9 cellular contexts compared by ENCODE assay signal in the genomic region with DNA sequence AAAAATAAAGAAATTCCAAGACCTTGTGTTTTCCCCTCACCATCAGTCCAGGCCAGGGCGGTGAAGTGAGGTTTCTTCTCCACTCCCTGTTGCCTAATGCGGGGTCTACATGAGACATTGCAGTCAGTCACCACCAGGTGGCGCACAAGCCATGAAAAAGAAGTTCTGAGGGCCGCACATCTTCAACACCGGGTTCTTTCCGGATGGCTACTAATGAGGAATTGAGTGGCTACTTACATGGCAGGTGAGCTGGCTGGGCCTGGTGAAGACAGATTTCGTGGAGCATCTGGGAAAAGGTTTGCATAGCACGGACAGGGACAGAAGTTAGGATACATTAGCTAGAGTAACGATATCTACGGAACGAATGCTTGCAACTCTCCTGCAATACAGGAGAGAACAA. TPM values are rescaled to one million over a fixed set of nuclear protein-coding genes. Genes with fewer than 3 reads are reported as not detected.
DNase-seq lines count a peak whose midpoint lies in the region; ATAC-seq, FAIRE-seq and TF ChIP-seq lines count a peak whose summit lies in the region.
"Had no signal": no experiment of that assay in that cellular context is flagged by ENCODE, and none has a peak within 500 bp of the region (broad histone marks: within the 10 kb centered on the region; RNA-seq: fewer than 3 reads in every experiment).

No MANE protein-coding gene starts in this region.

- no peak overlapping the region for H3K27ac ChIP-seq in AG04450 (ENCODE audit: low read depth, low read length)

- no peak for ATAC-seq in HG03196 (IDR thresholded peaks at IDR 0.05; ENCODE audit: unreplicated experiment)

- peaks cover 17% of the 10 kb centered on the region for H3K27me3 ChIP-seq in AG04450 (ENCODE audit: control insufficient read depth, insufficient read depth, low read length)
- H3K27me3 ChIP-seq in bronchial epithelial cell (ENCODE audit: control insufficient read depth, insufficient read depth, low read length), result peaks cover 2% of the 10 kb centered on the region

- no peaks in the 10 kb centered on the region for H3K36me3 ChIP-seq in bronchial epithelial cell (ENCODE audit: control insufficient read depth, insufficient read depth, low read length)

- TF ChIP-seq CTCF in AG04450 (IDR thresholded peaks at IDR 0.05; ENCODE audit: low read depth, low read length), result peak; percentile 91
- peak; percentile 84 for TF ChIP-seq CTCF in WI38 (IDR thresholded peaks at IDR 0.05; ENCODE audit: low read depth, low read length)
- peak; percentile 79 for TF ChIP-seq CTCF in bronchial epithelial cell (IDR thresholded peaks at IDR 0.05; ENCODE audit: insufficient read depth, low read length, severe bottlenecking)

- peak; percentile 42 for DNase-seq in AG04450 (ENCODE audit: low read depth, low spot score)
- DNase-seq in H4 (ENCODE audit: low spot score), result peak; percentile 73
- DNase-seq in NCI-H2227 treated with DMSO at 0.1 percent for 48 hours (lab: John Stamatoyannopoulos, UW), result peak; percentile 27
- peak; percentile 74 for DNase-seq in bronchial epithelial cell (ENCODE audit: low read depth)
- peak; percentile 91 for DNase-seq in islet precursor cell
- DNase-seq in stimulated activated CD4-positive, alpha-beta T cell treated with anti-CD3 and anti-CD28 coated beads, Interleukin-1b, Interleukin-23, amount 100 ng/mL, for 24 hours (ENCODE audit: low read depth in 4 of 4, low spot score in 1 of 4), result peak; percentile 69 to 82 (median 78)

- peak; percentile 18 for FAIRE-seq in bronchial epithelial cell (lab: Jason Lieb, UNC)

- CTCF ChIA-PET in AG04450 (lab: Charles Lee), result interaction anchor here (0.6 to 6.6 kb wide), 24 partner anchors 11 to 1169 kb away, joined by 3 to 98 read pairs (median 4); a partner anchor contains a TSS

- H3K9me3 ChIP-seq in AG04450 (ENCODE audit: control insufficient read depth, insufficient read depth, low read length), result no peaks in the 10 kb centered on the region

- H3K4me3 ChIP-seq in AG04450 (ENCODE audit: low read depth, low read length), result no peak overlapping the region
- H3K4me3 ChIP-seq in WI38 (ENCODE audit: low read depth, low read length), result no peak overlapping the region
- H3K4me3 ChIP-seq in bronchial epithelial cell (ENCODE audit: low read depth, low read length), result no peak overlapping the region

- POLR2A ChIA-PET in AG04450 (lab: Yijun Ruan, JAX), result no interaction called here

RNA-seq across cellular contexts. Expression of a gene that starts 15.8 kb away (rescaled TPM):
- polyA plus RNA-seq in AG04450 (2011; rRNA removed), result 693 and 1,000 TPM in 2 replicates
- polyA minus RNA-seq in AG04450 (2011; rRNA and poly(A)+ RNA removed), result 473 and 578 TPM in 2 replicates
- 377 and 488 TPM in 2 replicates for total RNA-seq in H4 (2014; rRNA removed; shearing (Covaris generic))
- total RNA-seq in bronchial epithelial cell, result 58.7 and 151 TPM in 2 replicates

RNA-seq across cellular contexts. Expression of a gene that starts 36.3 kb away (rescaled TPM):
- not detected in 2 replicates for polyA plus RNA-seq in AG04450 (2011; rRNA removed)
- not detected in 2 replicates for polyA minus RNA-seq in AG04450 (2011; rRNA and poly(A)+ RNA removed)
- not detected in 2 replicates for total RNA-seq in H4 (2014; rRNA removed; shearing (Covaris generic))
- total RNA-seq in bronchial epithelial cell, result not detected in 2 replicates
- total RNA-seq: subcutaneous adipose tissue had no signal

RNA-seq across cellular contexts. Expression of a gene that starts 58.9 kb away (rescaled TPM):
- 188 and 200 TPM in 2 replicates for polyA plus RNA-seq in AG04450 (2011; rRNA removed)
- 108 and 158 TPM in 2 replicates for polyA minus RNA-seq in AG04450 (2011; rRNA and poly(A)+ RNA removed)
- total RNA-seq in H4 (2014; rRNA removed; shearing (Covaris generic)), result 58.6 and 87.8 TPM in 2 replicates
- 120 and 212 TPM in 2 replicates for total RNA-seq in bronchial epithelial cell

Comparison
In these comparisons a context has a peak if more than half of its experiments do, and no peak if none do; other contexts are left out.
1. DNase-seq: peak in every context shown above with its lines; median percentile 91 in islet precursor cell; 78 in stimulated activated CD4-positive, alpha-beta T cell treated with anti-CD3 and anti-CD28 coated beads, Interleukin-1b, Interleukin-23, amount 100 ng/mL, for 24 hours; 74 in bronchial epithelial cell; 73 in H4; 42 in AG04450; 27 in NCI-H2227 treated with DMSO at 0.1 percent for 48 hours.